1 cellular context compared by ENCODE assay signal in genomic region chr11:65546217-65546958, GRCh38.
TF ChIP-seq lines count a peak whose summit lies in the region.

No MANE protein-coding gene starts in this region.

TF ChIP-seq in endothelial cell of umbilical vein, 7 proteins besides CTCF, POLR2A, EP300 and RAD21:
- no peak for TF ChIP-seq GATA2 (IDR thresholded peaks at IDR 0.05; ENCODE audit: insufficient read depth, insufficient read length, low read depth, low read length)
- TF ChIP-seq FOS (IDR thresholded peaks at IDR 0.05; ENCODE audit: borderline replicate concordance, insufficient read depth, low read length) = no peak
- TF ChIP-seq EZH2 (IDR thresholded peaks at IDR 0.05; ENCODE audit: borderline replicate concordance, low read depth, low read length, severe bottlenecking) = no peak
- TF ChIP-seq POLR2AphosphoS5 (IDR thresholded peaks at IDR 0.05; ENCODE audit: insufficient read depth, low read depth, low read length) = no peak
- TF ChIP-seq MYC (IDR thresholded peaks at IDR 0.05; ENCODE audit: low read depth, low read length) = no peak
- no peak for TF ChIP-seq MAX (IDR thresholded peaks at IDR 0.05; ENCODE audit: insufficient read depth, insufficient read length)
- no peak for TF ChIP-seq JUN (IDR thresholded peaks at IDR 0.05; ENCODE audit: borderline replicate concordance, insufficient read depth, insufficient read length, low read depth)
